ENCODE assay signal across 29 cellular contexts in genomic region chr3:26011276-26011675, GRCh38.
A peak's percentile ranks its signal among the peaks of the same experiment; 100 is the strongest.
DNase-seq lines count a peak whose midpoint lies in the region; ATAC-seq and TF ChIP-seq lines count a peak whose summit lies in the region.
"Had no signal": no experiment of that assay in that cellular context is flagged by ENCODE, and none has a peak within 500 bp of the region (broad histone marks: within the 10 kb centered on the region; RNA-seq: fewer than 3 reads in every experiment).

No MANE protein-coding gene starts in this region.

- no peaks in the 10 kb centered on the region for H4K20me1 ChIP-seq in neural cell (ENCODE audit: insufficient read depth)
- H4K20me1 ChIP-seq: BLaER1; BLaER1 treated with 17β-estradiol and CSF1 and Interleukin-3, amounts not matched to agents 10 nM and 100 nM had no signal

- H4K8ac ChIP-seq in mesendoderm (ENCODE audit: low read depth, low read length) = no peak overlapping the region

- no peak overlapping the region for H3K23ac ChIP-seq in mesendoderm (ENCODE audit: low read length)

- H3K79me2 ChIP-seq in mesendoderm (ENCODE audit: control insufficient read depth, insufficient read depth, low read length) (no peaks in the 10 kb centered on the region), neural cell (replicated peaks; ENCODE audit: insufficient read depth, low read length) (no peaks in the 10 kb centered on the region)

- H3K18ac ChIP-seq in mesendoderm (ENCODE audit: low read length) = no peak overlapping the region

- no peak overlapping the region for H3K4me2 ChIP-seq in mesendoderm (ENCODE audit: low read length)
- H3K4me2 ChIP-seq in neural cell (ENCODE audit: low read length) = peak overlapping the region; percentile 17
- H3K4me2 ChIP-seq: A549; BLaER1; BLaER1 treated with 17β-estradiol and CSF1 and Interleukin-3, amounts not matched to agents 10 nM and 100 nM had no signal

- no peak overlapping the region for H3K4me3 ChIP-seq in mesendoderm (ENCODE audit: low read length)
- H3K4me3 ChIP-seq in neural cell (ENCODE audit: low read length) = no peak overlapping the region
- H3K4me3 ChIP-seq: A549; BLaER1; BLaER1 treated with 17β-estradiol and CSF1 and Interleukin-3, amounts not matched to agents 10 nM and 100 nM had no signal

- H3K27me3 ChIP-seq in mesendoderm (ENCODE audit: insufficient read depth, low read length, poor library complexity) (no peaks in the 10 kb centered on the region), neural cell (ENCODE audit: insufficient read depth, low read depth, low read length) (no peaks in the 10 kb centered on the region)
- H3K27me3 ChIP-seq: BE2C; BLaER1; BLaER1 treated with 17β-estradiol and CSF1 and Interleukin-3, amounts not matched to agents 10 nM and 100 nM had no signal

- H3K9me2 ChIP-seq in neural cell (ENCODE audit: insufficient read depth, low read length) = no peaks in the 10 kb centered on the region

- TF ChIP-seq CTCF in neural cell (IDR thresholded peaks at IDR 0.05; ENCODE audit: poor library complexity, severe bottlenecking) = no peak

- H3K9ac ChIP-seq in mesendoderm (ENCODE audit: low read length) (no peak overlapping the region), neural cell (ENCODE audit: low read length) (no peak overlapping the region)
- H3K9ac ChIP-seq: BLaER1; BLaER1 treated with 17β-estradiol and CSF1 and Interleukin-3, amounts not matched to agents 10 nM and 100 nM had no signal

- no peaks in the 10 kb centered on the region for H3K9me3 ChIP-seq in neural cell (ENCODE audit: low read length)
- H3K9me3 ChIP-seq: A549, BE2C, Caco-2 had no signal

- no peak overlapping the region for H2AFZ ChIP-seq in neural cell (ENCODE audit: low read depth, low read length)

- H2BK15ac ChIP-seq in mesendoderm (replicated peaks; ENCODE audit: low read depth) = no peak overlapping the region

- no peak overlapping the region for H3K56ac ChIP-seq in mesendoderm (ENCODE audit: low read length)

- no peak overlapping the region for H4K5ac ChIP-seq in mesendoderm (ENCODE audit: low read length)

- H2AK5ac ChIP-seq in mesendoderm (ENCODE audit: low read length) = no peak overlapping the region

- no peaks in the 10 kb centered on the region for H3K36me3 ChIP-seq in mesendoderm (ENCODE audit: control insufficient read depth, insufficient read depth, low read length)
- H3K36me3 ChIP-seq in neural cell (ENCODE audit: insufficient read depth, low read length) = no peaks in the 10 kb centered on the region
- H3K36me3 ChIP-seq: BE2C; BLaER1; BLaER1 treated with 17β-estradiol and CSF1 and Interleukin-3, amounts not matched to agents 10 nM and 100 nM had no signal

- ATAC-seq in HG03159 (IDR thresholded peaks at IDR 0.05; ENCODE audit: unreplicated experiment) = no peak
- ATAC-seq: A549; CD8-positive, alpha-beta T cell had no signal

- H2BK5ac ChIP-seq in mesendoderm (ENCODE audit: low read length) = no peak overlapping the region

- TF ChIP-seq EP300 in neural cell (conservative IDR thresholded peaks at IDR 0.05; ENCODE audit: poor library complexity, severe bottlenecking) = no peak

- peaks cover 3% of the 10 kb centered on the region for H3F3A ChIP-seq in neural cell (ENCODE audit: insufficient read depth, low read length, poor library complexity, severe bottlenecking)

- H2BK120ac ChIP-seq in mesendoderm (ENCODE audit: low read depth, low read length) = no peak overlapping the region

- WGBS in mesendoderm (ENCODE audit: extremely low coverage, insufficient coverage, low lambda C conversion rate) = no CpG with 5 or more reads among the region's 6 CpGs

- no peaks in the 10 kb centered on the region for H3K79me1 ChIP-seq in mesendoderm (ENCODE audit: low read length)

- no peak overlapping the region for H3K27ac ChIP-seq in mesendoderm (ENCODE audit: low read depth, low read length)
- H3K27ac ChIP-seq in neural cell (ENCODE audit: low read length) = peak overlapping the region; percentile 87
- H3K27ac ChIP-seq: 22Rv1; A549; BLaER1; BLaER1 treated with 17β-estradiol and CSF1 and Interleukin-3, amounts not matched to agents 10 nM and 100 nM; C4-2B had no signal

- no peaks in the 10 kb centered on the region for H3K4me1 ChIP-seq in mesendoderm (ENCODE audit: control insufficient read depth, low read depth, low read length)
- H3K4me1 ChIP-seq: A549, BE2C, BLaER1, Caco-2 had no signal

- TF ChIP-seq RAD21 in neural cell (conservative IDR thresholded peaks at IDR 0.05) = no peak

- no peak overlapping the region for H3K4ac ChIP-seq in mesendoderm (ENCODE audit: low read depth, low read length)

- DNase-seq in mesendoderm = peak; percentile 14
- DNase-seq in activated CD4-positive, alpha-beta T cell treated with anti-CD3 and anti-CD28 coated beads, Interleukin-2, amount 50 U/mL, for 1 hour = no peak
- DNase-seq: 8988T; ACHN; AML-193; BE2C; C1 segment of cervical spinal cord; Caco-2; Calu3; CD4-positive, alpha-beta memory T cell; CD4-positive, alpha-beta T cell; CD4-positive, CD25-positive, alpha-beta regulatory T cell; CD8-positive, alpha-beta memory T cell; CD8-positive, alpha-beta T cell; COR-L47; DMS 273 treated with DMSO at 0.1 percent for 48 hours; DMS153; DMS53; DMS79; DMS79 treated with DMSO at 0.1 percent for 48 hours; DND-41; EL had no signal

TF ChIP-seq in neural cell, 6 proteins besides CTCF, POLR2A, EP300 and RAD21:
- no peak for TF ChIP-seq TAF1 (IDR thresholded peaks at IDR 0.05; ENCODE audit: low read depth)
- TF ChIP-seq REST (IDR thresholded peaks at IDR 0.05; ENCODE audit: borderline replicate concordance) = peak; percentile 93
- TF ChIP-seq MXI1 (conservative IDR thresholded peaks at IDR 0.05; ENCODE audit: poor library complexity, severe bottlenecking) = no peak
